Comparison of ENCODE assay signal across 8 cellular contexts in genomic region chr1:233327938-233328660, GRCh38. TPM values are rescaled to one million over a fixed set of nuclear protein-coding genes. Genes with fewer than 3 reads are reported as not detected.
DNase-seq lines count a peak whose midpoint lies in the region; ATAC-seq and TF ChIP-seq lines count a peak whose summit lies in the region.

No MANE protein-coding gene starts in this region.

- peaks cover 17% of the 10 kb centered on the region for H3K23me2 ChIP-seq in H9 (ENCODE audit: insufficient read length, low read depth, low read length, poor library complexity, severe bottlenecking)

- no CpG with 5 or more reads among the region's 105 CpGs for WGBS in H9 (ENCODE audit: extremely low coverage, insufficient read length, low lambda C conversion rate)

- H2BK15ac ChIP-seq in H9 (ENCODE audit: low read depth, low read length): no peak overlapping the region

- no peak overlapping the region for H3K23ac ChIP-seq in H9 (ENCODE audit: insufficient read length, low read depth, low read length)

- peak overlapping the region; percentile 97 for H3K14ac ChIP-seq in H9 (ENCODE audit: insufficient read depth, low read length)

- H3K9ac ChIP-seq in H9 (ENCODE audit: extremely low read depth, insufficient read length, low read length): peak overlapping the region; percentile 60
- peak overlapping the region; percentile 76 for H3K9ac ChIP-seq in MM.1S (ENCODE audit: low read length)

- H3K4me1 Mint-ChIP-seq in H9: peaks cover 27 to 28% of the 10 kb centered on the region in 2 experiments
- H3K4me1 Mint-ChIP-seq in activated T-helper 1 cell treated with anti-CD3 and anti-CD28 coated beads, Interleukin-12 subunit alpha, Interleukin-12 subunit beta, Interleukin-2, Interleukin-4 antibody, amounts not matched to agents 30 ng/mL and 10 ng/mL and 1 ng/mL, durations not matched to agents 14 hours and 24 hours and 36 hours (ENCODE audit: low read depth): peaks cover 11% of the 10 kb centered on the region

- H3K4me2 ChIP-seq in H9 (ENCODE audit: insufficient read depth, insufficient read length, low read length) (peak overlapping the region; percentile 94), MM.1S (ENCODE audit: low read depth, low read length) (peak overlapping the region; percentile 100)

- H2BK12ac ChIP-seq in H9 (ENCODE audit: insufficient read length, low read depth, low read length): no peak overlapping the region

- H3K27me3 ChIP-seq in H9 (ENCODE audit: insufficient read depth, low read length): no peaks in the 10 kb centered on the region; the same call in 1 of the 2 replicates
- no peaks in the 10 kb centered on the region for H3K27me3 ChIP-seq in MM.1S (replicated peaks; ENCODE audit: insufficient read depth, low read length)

- H4K8ac ChIP-seq in H9 (replicated peaks; ENCODE audit: insufficient read length, low read depth, low read length): no peak overlapping the region

- no peak overlapping the region for H4K91ac ChIP-seq in H9 (ENCODE audit: insufficient read length, low read depth, low read length)

- H3K79me2 ChIP-seq in H9 (ENCODE audit: insufficient read depth, low read length): peaks cover 9% of the 10 kb centered on the region; the same call in 1 of the 2 replicates
- H3K79me2 ChIP-seq in MM.1S (ENCODE audit: low read length): peaks cover 42% of the 10 kb centered on the region

- H2AFZ ChIP-seq in H9 (ENCODE audit: low read length) (no peak overlapping the region), MM.1S (ENCODE audit: low read length) (peak overlapping the region; percentile 58)

- intact Hi-C loops in activated T-helper 1 cell treated with anti-CD3 and anti-CD28 coated beads, Interleukin-12 subunit alpha, Interleukin-12 subunit beta, Interleukin-2, Interleukin-4 antibody, amounts not matched to agents 30 ng/mL and 10 ng/mL and 1 ng/mL, durations not matched to agents 14 hours and 24 hours and 36 hours (cut with micrococcal nuclease): loop anchor here (1.0 to 2.0 kb wide), 4 partner anchors 24 to 79 kb away; partner anchors contain the start of gene PCNX2
- intact Hi-C loops in Right ventricle myocardium superior (cut with DNase I): no loop called here

- no peaks in the 10 kb centered on the region; a peak in 1 of 7 replicates for H3K36me3 Mint-ChIP-seq in H9 (ENCODE audit: insufficient read depth in 1 of 3, low read depth in 3 of 3)
- H3K36me3 Mint-ChIP-seq in activated T-helper 1 cell treated with anti-CD3 and anti-CD28 coated beads, Interleukin-12 subunit alpha, Interleukin-12 subunit beta, Interleukin-2, Interleukin-4 antibody, amounts not matched to agents 30 ng/mL and 10 ng/mL and 1 ng/mL, durations not matched to agents 14 hours and 24 hours and 36 hours (ENCODE audit: low read depth): no peaks in the 10 kb centered on the region

- H3K9me3 Mint-ChIP-seq in H9: 0 out of 5 replicates have a peak, but pooled peaks cover 0 to 2% of the 10 kb centered on the region in 2 experiments
- no peaks in the 10 kb centered on the region for H3K9me3 Mint-ChIP-seq in activated T-helper 1 cell treated with anti-CD3 and anti-CD28 coated beads, Interleukin-12 subunit alpha, Interleukin-12 subunit beta, Interleukin-2, Interleukin-4 antibody, amounts not matched to agents 30 ng/mL and 10 ng/mL and 1 ng/mL, durations not matched to agents 14 hours and 24 hours and 36 hours

- no peak overlapping the region for H2BK5ac ChIP-seq in H9 (ENCODE audit: insufficient read length, low read length)

- peak; percentile 46 for ATAC-seq in Right ventricle myocardium superior (ENCODE audit: poor library complexity)

- H2AK5ac ChIP-seq in H9 (ENCODE audit: insufficient read length, low read length): no peak overlapping the region

- H3F3A ChIP-seq in MM.1S (ENCODE audit: insufficient read depth, low read length): peaks cover 12% of the 10 kb centered on the region

- H3K9me3 ChIP-seq in H9 (ENCODE audit: control insufficient read depth, low read depth, low read length) (no peaks in the 10 kb centered on the region), MM.1S (replicated peaks; ENCODE audit: insufficient read depth, low read length) (no peaks in the 10 kb centered on the region)

- H4K20me1 ChIP-seq in H9 (ENCODE audit: control insufficient read depth, insufficient read depth, insufficient read length) (no peaks in the 10 kb centered on the region), MM.1S (ENCODE audit: insufficient read depth, low read length) (no peaks in the 10 kb centered on the region)

- H2BK20ac ChIP-seq in H9 (ENCODE audit: low read depth, low read length, poor library complexity, severe bottlenecking): no peak overlapping the region

- H3K36me3 ChIP-seq in MM.1S (replicated peaks; ENCODE audit: insufficient read depth, low read length): no peaks in the 10 kb centered on the region

- H3T11ph ChIP-seq in H9 (ENCODE audit: low read length): no peak overlapping the region

- no peak overlapping the region for H3K56ac ChIP-seq in H9 (ENCODE audit: insufficient read length, low read depth, low read length)

- H3K4me3 Mint-ChIP-seq in H9: peak overlapping the region; percentile 45 to 62; a peak in 4 of 5 replicates
- no peak overlapping the region for H3K4me3 Mint-ChIP-seq in activated T-helper 1 cell treated with anti-CD3 and anti-CD28 coated beads, Interleukin-12 subunit alpha, Interleukin-12 subunit beta, Interleukin-2, Interleukin-4 antibody, amounts not matched to agents 30 ng/mL and 10 ng/mL and 1 ng/mL, durations not matched to agents 14 hours and 24 hours and 36 hours

- H3K27me3 Mint-ChIP-seq in H9 (ENCODE audit: low read depth): peaks cover 31% of the 10 kb centered on the region
- H3K27me3 Mint-ChIP-seq in activated T-helper 1 cell treated with anti-CD3 and anti-CD28 coated beads, Interleukin-12 subunit alpha, Interleukin-12 subunit beta, Interleukin-2, Interleukin-4 antibody, amounts not matched to agents 30 ng/mL and 10 ng/mL and 1 ng/mL, durations not matched to agents 14 hours and 24 hours and 36 hours (ENCODE audit: insufficient read depth): peaks cover 33% of the 10 kb centered on the region

- DNase-seq in DMS53 (lab: John Stamatoyannopoulos, UW): peak; percentile 84
- no peak for DNase-seq in DMS53 treated with DMSO at 0.1 percent for 48 hours (lab: John Stamatoyannopoulos, UW; ENCODE audit: unreplicated experiment)
- peak; percentile 50 for DNase-seq in H9
- peak; percentile 62 for DNase-seq in MM.1S
- DNase-seq in activated T-helper 1 cell treated with anti-CD3 and anti-CD28 coated beads, Interleukin-12 subunit alpha, Interleukin-12 subunit beta, Interleukin-2, Interleukin-4 antibody, amounts not matched to agents 30 ng/mL and 10 ng/mL and 1 ng/mL, durations not matched to agents 14 hours and 24 hours and 36 hours (ENCODE audit: low spot score): peak; percentile 3
- peak; percentile 46 for DNase-seq in Right ventricle myocardium superior
- peak; percentile 74 for DNase-seq in retina
- DNase-seq in OCI-M2 (lab: John Stamatoyannopoulos, UW; ENCODE audit: unreplicated experiment): no peak

- no peak for TF ChIP-seq CTCF in H9 (conservative IDR thresholded peaks at IDR 0.05)
- no peak for TF ChIP-seq CTCF in MM.1S (IDR thresholded peaks at IDR 0.05; ENCODE audit: low read length)

- no peak overlapping the region for H3K18ac ChIP-seq in H9 (ENCODE audit: insufficient read length, low read depth, low read length)

- H3K4me1 ChIP-seq in H9 (ENCODE audit: insufficient read depth, low read length): peaks cover 2% of the 10 kb centered on the region; the same call in 1 of the 2 replicates
- H3K4me1 ChIP-seq in MM.1S (ENCODE audit: low read length): peaks cover 19% of the 10 kb centered on the region; the same call in 1 of the 2 replicates

- no peak overlapping the region for H3K27ac ChIP-seq in H9 (ENCODE audit: insufficient read length, low read depth, low read length)
- H3K27ac ChIP-seq in MM.1S (ENCODE audit: low read length): peak overlapping the region; percentile 46; the same call in 1 of the 2 replicates

- H3K4ac ChIP-seq in H9 (ENCODE audit: low read depth, low read length): no peak overlapping the region

- H3K4me3 ChIP-seq in MM.1S (ENCODE audit: low read length): peak overlapping the region; percentile 84

- no peak overlapping the region for H4K5ac ChIP-seq in H9 (ENCODE audit: insufficient read length, low read depth, low read length)

- no peaks in the 10 kb centered on the region for H3K9me2 ChIP-seq in MM.1S (replicated peaks; ENCODE audit: insufficient read depth, low read length)

- no peaks in the 10 kb centered on the region for H3K79me1 ChIP-seq in H9 (ENCODE audit: insufficient read depth, low read depth, low read length, poor library complexity, severe bottlenecking)

- H3K27ac Mint-ChIP-seq in H9: no peak overlapping the region
- H3K27ac Mint-ChIP-seq in activated T-helper 1 cell treated with anti-CD3 and anti-CD28 coated beads, Interleukin-12 subunit alpha, Interleukin-12 subunit beta, Interleukin-2, Interleukin-4 antibody, amounts not matched to agents 30 ng/mL and 10 ng/mL and 1 ng/mL, durations not matched to agents 14 hours and 24 hours and 36 hours: no peak overlapping the region

- H2BK120ac ChIP-seq in H9 (ENCODE audit: low read depth, low read length, poor library complexity, severe bottlenecking): no peak overlapping the region

RNA-seq across cellular contexts. Expression of gene MAP3K21, which starts 0.6 kb away (rescaled TPM):
- total RNA-seq in H9 (2021) (11.6 and 11.7 TPM in 2 replicates), Right ventricle myocardium superior (0.22 TPM)
- 1.8 and 2.1 TPM in 2 replicates for total RNA-seq in activated T-helper 1 cell treated with anti-CD3 and anti-CD28 coated beads, Interleukin-12 subunit alpha, Interleukin-12 subunit beta, Interleukin-2, Interleukin-4 antibody, amounts not matched to agents 30 ng/mL and 10 ng/mL and 1 ng/mL, durations not matched to agents 14 hours and 24 hours and 36 hours

RNA-seq across cellular contexts. Expression of gene PCNX2, which starts 32.6 kb away (rescaled TPM):
- total RNA-seq in H9 (2021): 42.0 and 45.1 TPM in 2 replicates
- total RNA-seq in activated T-helper 1 cell treated with anti-CD3 and anti-CD28 coated beads, Interleukin-12 subunit alpha, Interleukin-12 subunit beta, Interleukin-2, Interleukin-4 antibody, amounts not matched to agents 30 ng/mL and 10 ng/mL and 1 ng/mL, durations not matched to agents 14 hours and 24 hours and 36 hours: 33.1 and 33.7 TPM in 2 replicates
- 2.2 TPM for total RNA-seq in Right ventricle myocardium superior

Comparison
In these comparisons a context has a peak if more than half of its experiments do, and no peak if none do; other contexts are left out.
1. DNase-seq: peak in DMS53 (single experiment), H9 (single experiment), MM.1S (single experiment), activated T-helper 1 cell treated with anti-CD3 and anti-CD28 coated beads, Interleukin-12 subunit alpha, Interleukin-12 subunit beta, Interleukin-2, Interleukin-4 antibody, amounts not matched to agents 30 ng/mL and 10 ng/mL and 1 ng/mL, durations not matched to agents 14 hours and 24 hours and 36 hours (single experiment), Right ventricle myocardium superior (single experiment) and retina (single experiment); none in DMS53 treated with DMSO at 0.1 percent for 48 hours (single experiment) and OCI-M2 (single experiment).
2. RNA of gene PCNX2, which starts 32.6 kb away (total RNA-seq): 42.0 to 45.1 TPM in H9 and 33.1 to 33.7 TPM in activated T-helper 1 cell treated with anti-CD3 and anti-CD28 coated beads, Interleukin-12 subunit alpha, Interleukin-12 subunit beta, Interleukin-2, Interleukin-4 antibody, amounts not matched to agents 30 ng/mL and 10 ng/mL and 1 ng/mL, durations not matched to agents 14 hours and 24 hours and 36 hours; 2.2 TPM in Right ventricle myocardium superior (single experiment); every median in the first group is over 10 times any median in the second.